In genomic region chr6:50826803-50827202, GRCh38 we compare ENCODE assay signal across 29 cellular contexts. TPM values are rescaled to one million over a fixed set of nuclear protein-coding genes. Genes with fewer than 3 reads are reported as not detected.
DNase-seq lines count a peak whose midpoint lies in the region; ATAC-seq and TF ChIP-seq lines count a peak whose summit lies in the region.
"Had no signal": no experiment of that assay in that cellular context is flagged by ENCODE, and none has a peak within 500 bp of the region (broad histone marks: within the 10 kb centered on the region; RNA-seq: fewer than 3 reads in every experiment).

No MANE protein-coding gene starts in this region.

- intact Hi-C loops in Right ventricle myocardium superior (cut with DNase I), result no loop called here

- H3K9me3 ChIP-seq in BE2C (no peaks in the 10 kb centered on the region), SK-N-MC (ENCODE audit: low read depth, low read length) (no peaks in the 10 kb centered on the region)
- H3K9me3 ChIP-seq: HAP-1, upper lobe of right lung had no signal

- ATAC-seq in GM21390 (IDR thresholded peaks at IDR 0.05; ENCODE audit: unreplicated experiment) (no peak), Right ventricle myocardium superior (ENCODE audit: poor library complexity) (no peak)
- ATAC-seq: left ventricle myocardium superior; naive thymus-derived CD8-positive, alpha-beta T cell; upper lobe of right lung had no signal

- H3K4me3 ChIP-seq in BE2C (ENCODE audit: low read depth, low read length) (peak overlapping the region; percentile 83), SK-N-MC (peak overlapping the region; percentile 97)
- H3K4me3 ChIP-seq: dorsolateral prefrontal cortex, HAP-1, upper lobe of right lung had no signal

- H3K36me3 ChIP-seq in BE2C (peaks cover 48% of the 10 kb centered on the region), SK-N-MC (ENCODE audit: insufficient read depth, low read length) (peaks cover 100% of the 10 kb centered on the region)
- H3K36me3 ChIP-seq: HAP-1, upper lobe of right lung had no signal

- no peak for TF ChIP-seq CTCF in BE2C (IDR thresholded peaks at IDR 0.05; ENCODE audit: low read depth, low read length)

- no peaks in the 10 kb centered on the region for H3K27me3 ChIP-seq in BE2C

- peak overlapping the region; percentile 98 for H3K27ac ChIP-seq in SK-N-MC
- H3K27ac ChIP-seq: dorsolateral prefrontal cortex, RWPE1, upper lobe of right lung had no signal

- H3K4me1 ChIP-seq in BE2C, result peaks cover 35% of the 10 kb centered on the region
- H3K4me1 ChIP-seq: HAP-1, upper lobe of right lung had no signal

- peak overlapping the region; percentile 100 for H3K9ac ChIP-seq in SK-N-MC (ENCODE audit: insufficient read length)

- no peak for DNase-seq in BE2C
- peak in 2 of 3 experiments; percentile 89 to 98 for DNase-seq in NCI-H1417 (lab: John Stamatoyannopoulos, UW)
- DNase-seq in SK-N-MC (ENCODE audit: low read depth, low spot score), result no peak
- peak; percentile 24 for DNase-seq in left kidney (ENCODE audit: low read depth, low spot score)
- no peak for DNase-seq in mucosa of gallbladder (ENCODE audit: low spot score)
- no peak for DNase-seq in Right ventricle myocardium superior
- DNase-seq in NAMALWA (ENCODE audit: low spot score), result no peak
- DNase-seq: activated CD4-positive, alpha-beta T cell treated with anti-CD3 and anti-CD28 coated beads for 48 hours; activated CD8-positive, alpha-beta memory T cell treated with anti-CD3 and anti-CD28 coated beads for 24 hours; activated effector memory CD4-positive, alpha-beta T cell treated with anti-CD3 and anti-CD28 coated beads, Interleukin-2, amount 50 U/mL, for 16 hours; activated T-cell treated with anti-CD3 and anti-CD28 coated beads, Interleukin-2, amount 50 U/mL, for 1 hour; DND-41; dorsolateral prefrontal cortex; left ventricle myocardium superior; midbrain; naive thymus-derived CD8-positive, alpha-beta T cell; NCI-H1694; NCI-H2227 treated with DMSO at 0.1 percent for 48 hours; NCI-H526 treated with DMSO at 0.1 percent for 48 hours; upper lobe of right lung had no signal

RNA-seq across cellular contexts. Expression of gene TFAP2B, which starts 8.1 kb away (rescaled TPM):
- polyA plus RNA-seq in BE2C (2012; ENCODE audit: insufficient read depth, insufficient read length, low read depth), result 22.8 TPM
- total RNA-seq in mucosa of gallbladder, result not detected
- total RNA-seq in Right ventricle myocardium superior, result not detected
- total RNA-seq: astrocyte; HT1080; left ventricle myocardium superior; MCF 10A; naive thymus-derived CD8-positive, alpha-beta T cell; osteoblast; T-helper 2 cell treated with Interferon-gamma antibody and Interleukin-4, amounts not matched to agents 100 ng/mL and 5 ng/mL, for 36 hours; upper lobe of right lung had no signal
- polyA plus RNA-seq: CD14-positive monocyte; naive thymus-derived CD8-positive, alpha-beta T cell had no signal

Comparison
In these comparisons a context has a peak if more than half of its experiments do, and no peak if none do; other contexts are left out.
1. DNase-seq: peak in NCI-H1417 (2 of 3) and left kidney (single experiment); none in BE2C (single experiment), SK-N-MC (single experiment), mucosa of gallbladder (single experiment), Right ventricle myocardium superior (single experiment) and NAMALWA (single experiment).